36 cellular contexts compared by ENCODE assay signal in genomic region chr2:151025816-151026215, GRCh38.
"Had no signal": no experiment of that assay in that cellular context is flagged by ENCODE, and none has a peak within 500 bp of the region (broad histone marks: within the 10 kb centered on the region; RNA-seq: fewer than 3 reads in every experiment).

No MANE protein-coding gene starts in this region.

- H3K27ac ChIP-seq: KMS-11 had no signal

- H3K36me3 ChIP-seq: MG63 had no signal

- DNase-seq: Karpas-422, Kasumi-1, KG1, MG63, MM.1S, MV-4-11, NCI-H1048, NCI-H1092, NCI-H1092 treated with DMSO at 0.1 percent for 48 hours, NCI-H1105, NCI-H1105 treated with DMSO at 0.1 percent for 48 hours, NCI-H1417, NCI-H1417 treated with DMSO at 0.1 percent for 48 hours, NCI-H1436, NCI-H1436 treated with DMSO at 0.1 percent for 48 hours, NCI-H146, NCI-H1694, NCI-H1694 treated with DMSO at 0.1 percent for 48 hours, NCI-H187, NCI-H187 treated with DMSO at 0.1 percent for 48 hours, NCI-H1930, NCI-H2029, NCI-H2029 treated with DMSO at 0.1 percent for 48 hours, NCI-H2081, NCI-H2081 treated with DMSO at 0.1 percent for 48 hours, NCI-H2107, NCI-H2171, NCI-H2171 treated with DMSO at 0.1 percent for 48 hours, NCI-H2227 treated with DMSO at 0.1 percent for 48 hours, NCI-H226, NCI-H345, NCI-H446, NCI-H446 treated with DMSO at 0.1 percent for 48 hours, NCI-H510A, NCI-H510A treated with DMSO at 0.1 percent for 48 hours had no signal

- H3K27me3 ChIP-seq: MG63 had no signal

- H3K4me2 ChIP-seq: KMS-11 had no signal

- H3K9ac ChIP-seq: KMS-11 had no signal

- H3K4me3 ChIP-seq: MG63 had no signal

- H3K9me3 ChIP-seq: MG63 had no signal
